8 cellular contexts compared by ENCODE assay signal in genomic region chr7:112789453-112789823, GRCh38. TPM values are rescaled to one million over a fixed set of nuclear protein-coding genes. Genes with fewer than 3 reads are reported as not detected.
DNase-seq lines count a peak whose midpoint lies in the region; ATAC-seq and TF ChIP-seq lines count a peak whose summit lies in the region.

No MANE protein-coding gene starts in this region.

- peaks cover 6% of the 10 kb centered on the region for H3K79me2 ChIP-seq in DND-41 (ENCODE audit: insufficient read depth, low read length)
- H3K79me2 ChIP-seq in Loucy (ENCODE audit: insufficient read depth, low read length) = no peaks in the 10 kb centered on the region

- H3K36me3 Mint-ChIP-seq in endodermal cell (ENCODE audit: low read depth) = peaks cover 10% of the 10 kb centered on the region

- H3K27me3 Mint-ChIP-seq in endodermal cell (ENCODE audit: insufficient read depth) = no peaks in the 10 kb centered on the region

- H3K4me2 ChIP-seq in DND-41 (ENCODE audit: insufficient read depth, low read length) (peak overlapping the region; percentile 66), Loucy (ENCODE audit: low read depth, low read length, poor library complexity, severe bottlenecking) (peak overlapping the region; percentile 65), neuronal stem cell (ENCODE audit: insufficient read depth, low read length, poor library complexity, severe bottlenecking) (peak overlapping the region; percentile 95)

- no peak for DNase-seq in DND-41
- no peak for DNase-seq in endodermal cell
- no peak for DNase-seq in neuronal stem cell (ENCODE audit: low spot score)
- no peak for DNase-seq in SKM-1 (lab: John Stamatoyannopoulos, UW; ENCODE audit: unreplicated experiment)
- no peak for DNase-seq in LoVo (ENCODE audit: low spot score)
- no peak for DNase-seq in OCI-M1 (lab: John Stamatoyannopoulos, UW)
- no peak for DNase-seq in NCI-H1930 (lab: John Stamatoyannopoulos, UW)

- no peaks in the 10 kb centered on the region for H3K9me3 Mint-ChIP-seq in endodermal cell

- H3K9me3 ChIP-seq in DND-41 (ENCODE audit: insufficient read depth, low read length, severe bottlenecking) (no peaks in the 10 kb centered on the region), Loucy (ENCODE audit: insufficient read depth, low read depth, low read length) (no peaks in the 10 kb centered on the region), endodermal cell (ENCODE audit: control insufficient read depth, low read length) (no peaks in the 10 kb centered on the region), neuronal stem cell (replicated peaks in 1 of 2; ENCODE audit: control insufficient read depth in 2 of 2, insufficient read depth in 1 of 2, low read depth in 1 of 2, low read length in 2 of 2) (no peaks in the 10 kb centered on the region)

- H2BK5ac ChIP-seq in neuronal stem cell (ENCODE audit: low read length) = no peak overlapping the region

- no peak overlapping the region for H4K8ac ChIP-seq in neuronal stem cell (ENCODE audit: low read depth, low read length)

- no peak overlapping the region for H4K91ac ChIP-seq in neuronal stem cell (ENCODE audit: low read depth, low read length, poor library complexity)

- no peak overlapping the region for H2AK5ac ChIP-seq in neuronal stem cell (ENCODE audit: low read depth, low read length)

- no peaks in the 10 kb centered on the region for H3K9me2 ChIP-seq in Loucy (replicated peaks; ENCODE audit: low read depth, low read length)

- H3K23ac ChIP-seq in neuronal stem cell (ENCODE audit: low read depth, low read length, poor library complexity) = no peak overlapping the region

- H3K27me3 ChIP-seq in DND-41 (ENCODE audit: insufficient read depth, low read length, poor library complexity) (peaks cover 13% of the 10 kb centered on the region), Loucy (ENCODE audit: insufficient read depth, low read length, poor library complexity, severe bottlenecking) (no peaks in the 10 kb centered on the region), endodermal cell (ENCODE audit: control insufficient read depth, insufficient read depth, low read length, poor library complexity, severe bottlenecking) (no peaks in the 10 kb centered on the region), neuronal stem cell (ENCODE audit: control insufficient read depth in 3 of 3, insufficient read depth in 3 of 3, low read depth in 1 of 3, low read length in 3 of 3) (no peaks in the 10 kb centered on the region)

- H2BK15ac ChIP-seq in neuronal stem cell (ENCODE audit: low read length) = no peak overlapping the region

- peaks cover 24% of the 10 kb centered on the region for H3K4me1 ChIP-seq in DND-41 (ENCODE audit: insufficient read depth, low read length)
- no peaks in the 10 kb centered on the region for H3K4me1 ChIP-seq in Loucy (ENCODE audit: insufficient read depth, low read length, poor library complexity, severe bottlenecking)
- H3K4me1 ChIP-seq in endodermal cell (ENCODE audit: control insufficient read depth, insufficient read depth, low read length) = no peaks in the 10 kb centered on the region
- peaks cover 0 to 1% of the 10 kb centered on the region in 2 donors for H3K4me1 ChIP-seq in neuronal stem cell (ENCODE audit: control insufficient read depth in 2 of 2, insufficient read depth in 1 of 2, low read depth in 1 of 2, low read length in 2 of 2)

- no peak for TF ChIP-seq CTCF in DND-41 (IDR thresholded peaks at IDR 0.05; ENCODE audit: borderline replicate concordance, extremely low read depth, low read length, poor library complexity, severe bottlenecking)
- no peak for TF ChIP-seq CTCF in Loucy (conservative IDR thresholded peaks at IDR 0.05; ENCODE audit: low read length)
- TF ChIP-seq CTCF in endodermal cell (conservative IDR thresholded peaks at IDR 0.05) = no peak

- no peak overlapping the region for H3K18ac ChIP-seq in neuronal stem cell (ENCODE audit: low read length)

- no peaks in the 10 kb centered on the region for H3K79me1 ChIP-seq in neuronal stem cell (ENCODE audit: low read depth, low read length)

- H3K4me3 Mint-ChIP-seq in endodermal cell = peak overlapping the region; percentile 81

- H3K27ac ChIP-seq in DND-41 (ENCODE audit: low read length) = peak overlapping the region; percentile 85
- no peak overlapping the region for H3K27ac ChIP-seq in endodermal cell (ENCODE audit: low read depth, low read length)
- H3K27ac ChIP-seq in neuronal stem cell (replicated peaks; ENCODE audit: low read length) = no peak overlapping the region

- H3K4me1 Mint-ChIP-seq in endodermal cell = peaks cover 13% of the 10 kb centered on the region

- peak overlapping the region; percentile 96 for H3K27ac Mint-ChIP-seq in endodermal cell

- no peak; the same call in 2 of the 3 replicates for ATAC-seq in DND-41 (ENCODE audit: insufficient read depth, low read depth)

- H2BK12ac ChIP-seq in neuronal stem cell (ENCODE audit: low read length) = no peak overlapping the region

- H3K36me3 ChIP-seq in DND-41 (ENCODE audit: insufficient read depth, low read length) (no peaks in the 10 kb centered on the region; the same call in 1 of the 2 replicates), Loucy (ENCODE audit: insufficient read depth, low read length) (no peaks in the 10 kb centered on the region), endodermal cell (ENCODE audit: control insufficient read depth, insufficient read depth, low read length) (peaks cover 1% of the 10 kb centered on the region), neuronal stem cell (replicated peaks in 1 of 2; ENCODE audit: control insufficient read depth in 2 of 2, insufficient read depth in 2 of 2, low read length in 2 of 2) (peaks cover 0 to 3% of the 10 kb centered on the region in 2 donors)

- no peak overlapping the region for H3K14ac ChIP-seq in neuronal stem cell (ENCODE audit: low read length)

- no peak overlapping the region for H2BK120ac ChIP-seq in neuronal stem cell (ENCODE audit: low read depth, low read length)

- H3K4ac ChIP-seq in neuronal stem cell (ENCODE audit: low read length) = no peak overlapping the region

- H4K20me1 ChIP-seq in DND-41 (ENCODE audit: insufficient read depth, low read length) = no peaks in the 10 kb centered on the region
- H4K20me1 ChIP-seq in Loucy (ENCODE audit: insufficient read depth, low read length, poor library complexity, severe bottlenecking) = no peaks in the 10 kb centered on the region

- WGBS in endodermal cell (ENCODE audit: insufficient coverage in 1 of 2, insufficient read length in 1 of 2), 2 experiments = 10 to 17% methylated on average over 2 of the region's 2 CpGs
- no CpG with 5 or more reads among the region's 2 CpGs for WGBS in neuronal stem cell (ENCODE audit: extremely low coverage in 2 of 2, insufficient read length in 2 of 2, insufficient replicate concordance in 1 of 2), 2 donors

- H3K4me3 ChIP-seq in DND-41 (ENCODE audit: low read depth in 1 of 2, low read length in 2 of 2) = peak overlapping the region; percentile 48 to 95
- H3K4me3 ChIP-seq in Loucy (ENCODE audit: low read length, poor library complexity, severe bottlenecking) = peak overlapping the region; percentile 74
- H3K4me3 ChIP-seq in endodermal cell (ENCODE audit: low read length) = peak overlapping the region; percentile 96
- H3K4me3 ChIP-seq in neuronal stem cell (ENCODE audit: low read length in 2 of 2) = peak overlapping the region; percentile 67 to 94

- H2AFZ ChIP-seq in DND-41 (ENCODE audit: low read depth, low read length) (peak overlapping the region; percentile 100), Loucy (ENCODE audit: low read length) (peak overlapping the region; percentile 78), neuronal stem cell (ENCODE audit: low read length) (peak overlapping the region; percentile 92)

- H3K9ac ChIP-seq in DND-41 (ENCODE audit: low read depth, low read length) = peak overlapping the region; percentile 74
- peak overlapping the region; percentile 57 for H3K9ac ChIP-seq in Loucy (ENCODE audit: low read depth, low read length, poor library complexity, severe bottlenecking)
- peak overlapping the region; percentile 71 for H3K9ac ChIP-seq in endodermal cell (ENCODE audit: extremely low read depth, low read length, poor library complexity, severe bottlenecking)
- H3K9ac ChIP-seq in neuronal stem cell (ENCODE audit: low read depth, low read length, poor library complexity) = no peak overlapping the region

- no peaks in the 10 kb centered on the region for H3F3A ChIP-seq in Loucy (ENCODE audit: low read depth)

RNA-seq across cellular contexts. Expression of gene TMEM168, which starts 0.8 kb away (rescaled TPM):
- 10 to 100 TPM; 14.9 to 16.5 TPM for total RNA-seq in endodermal cell
- polyA plus RNA-seq in endodermal cell (2013, experiment 1 of 2) = 17.8 TPM
- 17.8 TPM for polyA plus RNA-seq in endodermal cell (2013, experiment 2 of 2)
- 10.3 TPM for polyA plus RNA-seq in neuronal stem cell (2013, experiment 1 of 2)
- 10.3 TPM for polyA plus RNA-seq in neuronal stem cell (2013, experiment 2 of 2)
